In the genomic region with DNA sequence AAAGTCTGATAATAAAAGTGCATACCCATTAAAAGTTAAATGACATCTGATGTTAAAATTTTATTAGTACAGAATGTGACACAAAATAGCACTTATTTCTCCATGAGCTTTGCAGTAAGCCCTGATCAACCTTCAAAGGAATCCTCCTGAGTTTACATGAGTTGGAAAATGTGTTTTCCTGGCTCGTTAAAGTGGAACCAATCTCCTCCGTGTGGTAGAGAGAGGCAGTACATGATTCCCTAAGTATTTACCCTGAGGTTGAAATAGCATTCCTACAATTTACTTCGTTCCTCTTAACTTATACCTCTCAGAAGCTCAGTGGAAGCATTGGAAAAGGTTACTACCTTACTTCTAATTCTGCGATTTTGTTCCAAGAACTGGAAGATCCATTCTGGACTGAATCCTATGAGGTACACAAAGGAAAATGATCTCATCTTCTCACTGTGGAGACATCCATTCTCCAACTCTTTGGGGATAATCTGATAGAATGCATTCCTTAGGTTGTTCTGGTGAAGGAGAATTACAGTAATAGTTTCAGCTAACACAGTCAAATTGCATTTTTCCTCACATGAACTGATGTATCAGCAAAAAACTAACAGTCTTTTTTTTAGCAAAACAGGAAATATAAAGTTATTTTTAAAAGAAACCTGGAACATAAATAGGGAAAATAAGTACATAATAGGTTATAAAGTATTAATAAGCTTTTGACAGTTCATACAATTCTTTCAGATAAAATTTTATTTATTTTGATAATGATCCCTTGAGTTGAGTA, we compare ENCODE assay signal across 8 cellular contexts.
DNase-seq lines count a peak whose midpoint lies in the region; ATAC-seq and TF ChIP-seq lines count a peak whose summit lies in the region.

No MANE protein-coding gene starts in this region.

- ATAC-seq in activated naive CD4-positive, alpha-beta T cell treated with anti-CD3 and anti-CD28 coated beads, Interleukin-2, amount 50 U/mL, for 72 hours = no peak
- ATAC-seq in HG03159 (IDR thresholded peaks at IDR 0.05; ENCODE audit: unreplicated experiment) = no peak

- H3K9me3 Mint-ChIP-seq in activated naive CD4-positive, alpha-beta T cell treated with anti-CD3 and anti-CD28 coated beads, Interleukin-2, amount 50 U/mL, for 72 hours = peaks cover 10 to 12% of the 10 kb centered on the region in 2 donors

- H3K27ac Mint-ChIP-seq in activated naive CD4-positive, alpha-beta T cell treated with anti-CD3 and anti-CD28 coated beads, Interleukin-2, amount 50 U/mL, for 72 hours = no peak overlapping the region

- peak; percentile 74 for TF ChIP-seq CTCF in choroid plexus epithelial cell (conservative IDR thresholded peaks at IDR 0.05; ENCODE audit: low read depth, low read length)

- no peaks in the 10 kb centered on the region for H3K36me3 Mint-ChIP-seq in activated naive CD4-positive, alpha-beta T cell treated with anti-CD3 and anti-CD28 coated beads, Interleukin-2, amount 50 U/mL, for 72 hours

- no peak overlapping the region for H3K4me3 ChIP-seq in choroid plexus epithelial cell (ENCODE audit: low read depth, low read length)

- DNase-seq in DMS114 treated with DMSO at 0.1 percent for 48 hours (lab: John Stamatoyannopoulos, UW; ENCODE audit: unreplicated experiment) = peak; percentile 54
- peak; percentile 50 for DNase-seq in NCI-H146 treated with DMSO at 0.1 percent for 48 hours (lab: John Stamatoyannopoulos, UW; ENCODE audit: unreplicated experiment)
- peak; percentile 71 for DNase-seq in choroid plexus epithelial cell (ENCODE audit: low read depth)
- DNase-seq in midbrain (lab: John Stamatoyannopoulos, UW) = peak; percentile 5
- DNase-seq in NCI-H1436 treated with DMSO at 0.1 percent for 48 hours (lab: John Stamatoyannopoulos, UW) = no peak
- DNase-seq in MV-4-11 (lab: John Stamatoyannopoulos, UW) = no peak
- DNase-seq in activated naive CD4-positive, alpha-beta T cell treated with anti-CD3 and anti-CD28 coated beads, Interleukin-2, amount 50 U/mL, for 72 hours (ENCODE audit: low spot score in 2 of 2) = no peak

Comparison
In these comparisons a context has a peak if more than half of its experiments do, and no peak if none do; other contexts are left out.
1. DNase-seq: peak in DMS114 treated with DMSO at 0.1 percent for 48 hours (single experiment), NCI-H146 treated with DMSO at 0.1 percent for 48 hours (single experiment), choroid plexus epithelial cell (single experiment) and midbrain (single experiment); none in NCI-H1436 treated with DMSO at 0.1 percent for 48 hours (single experiment), MV-4-11 (single experiment) and activated naive CD4-positive, alpha-beta T cell treated with anti-CD3 and anti-CD28 coated beads, Interleukin-2, amount 50 U/mL, for 72 hours (0 of 2).